In the genomic region with DNA sequence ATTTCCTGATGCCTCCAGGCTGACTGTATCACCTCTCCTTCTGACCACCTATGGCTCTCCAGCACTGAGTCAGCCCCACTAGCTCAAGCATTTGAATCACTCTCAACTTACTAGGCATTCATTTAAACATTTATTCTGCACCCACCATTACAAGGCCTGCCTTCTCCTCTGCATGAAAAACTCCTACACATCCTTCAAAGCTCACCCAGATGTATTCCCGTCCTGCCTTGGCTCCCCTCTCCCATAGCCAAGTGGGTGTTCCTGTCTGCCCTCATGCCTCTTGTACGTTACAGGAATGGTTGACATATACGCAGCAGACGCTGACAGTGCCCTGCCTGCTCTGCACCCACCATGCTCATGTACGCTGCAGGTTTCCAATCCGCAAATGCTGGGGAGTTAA, we compare ENCODE assay signal across 10 cellular contexts. TPM values are rescaled to one million over a fixed set of nuclear protein-coding genes. Genes with fewer than 3 reads are reported as not detected.
"Had no signal": no experiment of that assay in that cellular context is flagged by ENCODE, and none has a peak within 500 bp of the region (broad histone marks: within the 10 kb centered on the region; RNA-seq: fewer than 3 reads in every experiment).

No MANE protein-coding gene starts in this region.

- FAIRE-seq: H54, HepG2 had no signal

- H3K27ac ChIP-seq: HL-60 had no signal

- H3K27ac Mint-ChIP-seq: H9, HFFc6, IgD-negative memory B cell had no signal

- DNase-seq: GOT3, H9, HCEC 1CT, HFFc6, KBM-7 had no signal

- H3K4me3 Mint-ChIP-seq: H9, HFFc6 had no signal

- H3K9me3 Mint-ChIP-seq: H9 had no signal

- H3K36me3 Mint-ChIP-seq: IgD-negative memory B cell had no signal

- ATAC-seq: HepG2 had no signal

RNA-seq across cellular contexts. Expression of a gene that starts 21.6 kb away (rescaled TPM):
- total RNA-seq: HepG2, HFFc6, HT1080 had no signal
- polyA plus RNA-seq: HepG2, IgD-negative memory B cell had no signal

RNA-seq across cellular contexts. Expression of a gene that starts 29.9 kb away (rescaled TPM):
- total RNA-seq: H9, HepG2, HFFc6, HT1080 had no signal
- polyA plus RNA-seq: HepG2, IgD-negative memory B cell had no signal
